ENCODE assay signal across 16 cellular contexts in genomic region chr12:96240251-96240650, GRCh38. TPM values are rescaled to one million over a fixed set of nuclear protein-coding genes. Genes with fewer than 3 reads are reported as not detected.
DNase-seq lines count a peak whose midpoint lies in the region; ATAC-seq and TF ChIP-seq lines count a peak whose summit lies in the region.
"Had no signal": no experiment of that assay in that cellular context is flagged by ENCODE, and none has a peak within 500 bp of the region (broad histone marks: within the 10 kb centered on the region; RNA-seq: fewer than 3 reads in every experiment).

No MANE protein-coding gene starts in this region.

- TF ChIP-seq POLR2A in transverse colon (IDR thresholded peaks at IDR 0.05): no peak

- no peak overlapping the region for H3K4me3 Mint-ChIP-seq in activated naive CD8-positive, alpha-beta T cell
- no peak overlapping the region for H3K4me3 Mint-ChIP-seq in activated naive CD8-positive, alpha-beta T cell treated with anti-CD3 and anti-CD28 coated beads for 36 hours
- no peak overlapping the region for H3K4me3 Mint-ChIP-seq in brain
- H3K4me3 Mint-ChIP-seq: activated CD8-positive, alpha-beta memory T cell treated with anti-CD3 and anti-CD28 coated beads, Interleukin-2, amount 10 ng/mL, durations not matched to agents 7 days and 5 days; activated naive CD8-positive, alpha-beta T cell treated with anti-CD3 and anti-CD28 coated beads, Interleukin-2, amount 10 ng/mL, durations not matched to agents 7 days and 5 days had no signal

- H3K9me3 ChIP-seq in muscle layer of colon (ENCODE audit: low read length): no peaks in the 10 kb centered on the region
- no peaks in the 10 kb centered on the region for H3K9me3 ChIP-seq in transverse colon
- H3K9me3 ChIP-seq: SJCRH30 had no signal

- H3K27ac ChIP-seq in muscle layer of colon (ENCODE audit: low read depth, low read length) (peak overlapping the region; percentile 91), transverse colon (peak overlapping the region; percentile 69 to 90 (median 86))
- H3K27ac ChIP-seq: SJCRH30 had no signal

- WGBS in transverse colon (ENCODE audit: low coverage in 1 of 2), 2 donors: 67 to 86% methylated on average over 1 to 3 of the region's 3 CpGs

- intact Hi-C loops in transverse colon (cut with DNase I; ENCODE audit: low total_unique reads): no loop called here

- H3K27me3 Mint-ChIP-seq in activated naive CD8-positive, alpha-beta T cell: no peaks in the 10 kb centered on the region
- no peaks in the 10 kb centered on the region for H3K27me3 Mint-ChIP-seq in activated naive CD8-positive, alpha-beta T cell treated with anti-CD3 and anti-CD28 coated beads for 36 hours
- no peaks in the 10 kb centered on the region for H3K27me3 Mint-ChIP-seq in brain
- H3K27me3 Mint-ChIP-seq: activated CD8-positive, alpha-beta memory T cell treated with anti-CD3 and anti-CD28 coated beads, Interleukin-2, amount 10 ng/mL, durations not matched to agents 7 days and 5 days; activated naive CD8-positive, alpha-beta T cell treated with anti-CD3 and anti-CD28 coated beads, Interleukin-2, amount 10 ng/mL, durations not matched to agents 7 days and 5 days; naive B cell had no signal

- H3K4me1 ChIP-seq in muscle layer of colon (ENCODE audit: insufficient read depth, low read length) (peaks cover 75% of the 10 kb centered on the region), transverse colon (peaks cover 37 to 72% (median 52%) of the 10 kb centered on the region in 4 donors)
- H3K4me1 ChIP-seq: SJCRH30 had no signal

- peak overlapping the region; percentile 16 for H3K27ac Mint-ChIP-seq in activated naive CD8-positive, alpha-beta T cell
- H3K27ac Mint-ChIP-seq in activated naive CD8-positive, alpha-beta T cell treated with anti-CD3 and anti-CD28 coated beads for 36 hours: no peak overlapping the region
- H3K27ac Mint-ChIP-seq in brain: peak overlapping the region in 3 of 5 experiments; percentile 52 to 87 (median 78)
- H3K27ac Mint-ChIP-seq: activated CD8-positive, alpha-beta memory T cell treated with anti-CD3 and anti-CD28 coated beads, Interleukin-2, amount 10 ng/mL, durations not matched to agents 7 days and 5 days; activated naive CD8-positive, alpha-beta T cell treated with anti-CD3 and anti-CD28 coated beads, Interleukin-2, amount 10 ng/mL, durations not matched to agents 7 days and 5 days had no signal

- H3K36me3 ChIP-seq in muscle layer of colon (ENCODE audit: insufficient read depth, low read length): no peaks in the 10 kb centered on the region
- no peaks in the 10 kb centered on the region for H3K36me3 ChIP-seq in transverse colon

- peaks cover 68% of the 10 kb centered on the region for H3K4me1 Mint-ChIP-seq in activated naive CD8-positive, alpha-beta T cell (ENCODE audit: low read depth)
- H3K4me1 Mint-ChIP-seq in activated naive CD8-positive, alpha-beta T cell treated with anti-CD3 and anti-CD28 coated beads for 36 hours: peaks cover 45% of the 10 kb centered on the region
- peaks cover 34% of the 10 kb centered on the region for H3K4me1 Mint-ChIP-seq in brain

- TF ChIP-seq CTCF in brain (conservative IDR thresholded peaks at IDR 0.05): no peak
- no peak for TF ChIP-seq CTCF in transverse colon (IDR thresholded peaks at IDR 0.05)

- H3K9me3 Mint-ChIP-seq in activated naive CD8-positive, alpha-beta T cell (ENCODE audit: low read depth): no peaks in the 10 kb centered on the region
- no peaks in the 10 kb centered on the region for H3K9me3 Mint-ChIP-seq in activated naive CD8-positive, alpha-beta T cell treated with anti-CD3 and anti-CD28 coated beads for 36 hours
- H3K9me3 Mint-ChIP-seq in brain: no peaks in the 10 kb centered on the region
- H3K9me3 Mint-ChIP-seq: activated naive CD8-positive, alpha-beta T cell treated with anti-CD3 and anti-CD28 coated beads, Interleukin-2, amount 10 ng/mL, durations not matched to agents 7 days and 5 days; naive B cell had no signal

- H3K4me3 ChIP-seq in muscle layer of colon (ENCODE audit: low read depth in 1 of 2, low read length in 2 of 2): no peak overlapping the region
- H3K4me3 ChIP-seq in transverse colon: no peak overlapping the region
- H3K4me3 ChIP-seq: coronary artery, SJCRH30 had no signal

- H3K36me3 Mint-ChIP-seq in activated naive CD8-positive, alpha-beta T cell: peaks cover 15% of the 10 kb centered on the region
- H3K36me3 Mint-ChIP-seq in activated naive CD8-positive, alpha-beta T cell treated with anti-CD3 and anti-CD28 coated beads for 36 hours: peaks cover 24% of the 10 kb centered on the region
- H3K36me3 Mint-ChIP-seq in brain: no peaks in the 10 kb centered on the region

- peak overlapping the region; percentile 11 for H3K9ac ChIP-seq in muscle layer of colon (ENCODE audit: low read length)

- no peak for TF ChIP-seq EP300 in transverse colon (IDR thresholded peaks at IDR 0.05; ENCODE audit: low read depth)

- DNase-seq in activated naive CD8-positive, alpha-beta T cell treated with anti-CD3 and anti-CD28 coated beads for 36 hours: no peak
- DNase-seq in transverse colon: no peak
- no peak for DNase-seq in DMS153 treated with DMSO at 0.1 percent for 48 hours (lab: John Stamatoyannopoulos, UW; ENCODE audit: unreplicated experiment)
- no peak for DNase-seq in putamen (ENCODE audit: low spot score)
- DNase-seq: activated CD8-positive, alpha-beta memory T cell treated with anti-CD3 and anti-CD28 coated beads, Interleukin-2, amount 10 ng/mL, durations not matched to agents 7 days and 5 days; activated naive CD8-positive, alpha-beta T cell treated with anti-CD3 and anti-CD28 coated beads, Interleukin-2, amount 10 ng/mL, durations not matched to agents 7 days and 5 days; DND-41; naive B cell; NCI-H146; SJCRH30; stimulated activated CD4-positive, alpha-beta T cell treated with anti-CD3 and anti-CD28 coated beads, Interleukin-12 subunit alpha, Interleukin-12 subunit beta, amount 100 ng/mL, for 4 hours had no signal

- in situ Hi-C loops in transverse colon (cut with MboI; ENCODE audit: low pct_ligation_motif_present in 1 of 4, low pct_unique_long_range_greater_than_20kb in 1 of 4, low sequenced_read_pairs in 3 of 4): no loop called here

- no peak for ATAC-seq in HG03039 (IDR thresholded peaks at IDR 0.05; ENCODE audit: unreplicated experiment)
- ATAC-seq: activated CD8-positive, alpha-beta memory T cell treated with anti-CD3 and anti-CD28 coated beads, Interleukin-2, amount 10 ng/mL, durations not matched to agents 7 days and 5 days had no signal

- H3K27me3 ChIP-seq in muscle layer of colon (ENCODE audit: control insufficient read depth in 1 of 2, insufficient read depth in 2 of 2, low read length in 2 of 2) (no peaks in the 10 kb centered on the region), transverse colon (no peaks in the 10 kb centered on the region)
- H3K27me3 ChIP-seq: SJCRH30 had no signal

RNA-seq across cellular contexts. Expression of gene ELK3, which starts 46.1 kb away (rescaled TPM):
- 10 to 100 TPM; 10.9 to 12.6 TPM for total RNA-seq in activated naive CD8-positive, alpha-beta T cell treated with anti-CD3 and anti-CD28 coated beads for 36 hours
- 1.3 TPM for polyA plus RNA-seq in brain (ENCODE audit: insufficient read depth, low read depth, low replicate concordance)
- 10 to 100 TPM in 1 of 4 donors, 1 to 10 TPM in 3; 2.2 to 11.3 (median 5.3) TPM for total RNA-seq in transverse colon
